Comparison of ENCODE assay signal across 8 cellular contexts in genomic region chr17:51166987-51167931, GRCh38. TPM values are rescaled to one million over a fixed set of nuclear protein-coding genes. Genes with fewer than 3 reads are reported as not detected.
DNase-seq lines count a peak whose midpoint lies in the region; ATAC-seq and TF ChIP-seq lines count a peak whose summit lies in the region.

No MANE protein-coding gene starts in this region.

- H3K4me1 ChIP-seq in HUES6 (ENCODE audit: control insufficient read depth, insufficient read depth, low read length) (no peaks in the 10 kb centered on the region), SJCRH30 (no peaks in the 10 kb centered on the region), heart left ventricle (peaks cover 0 to 20% (median 14%) of the 10 kb centered on the region in 12 donors), prostate gland (replicated peaks) (peaks cover 4% of the 10 kb centered on the region), uterus (peaks cover 6 to 7% of the 10 kb centered on the region in 2 donors)

- H3K27me3 ChIP-seq in HUES6 (ENCODE audit: control insufficient read depth, insufficient read depth, low read length): no peaks in the 10 kb centered on the region
- H3K27me3 ChIP-seq in SJCRH30: no peaks in the 10 kb centered on the region
- H3K27me3 ChIP-seq in heart left ventricle: no peaks in the 10 kb centered on the region
- no peaks in the 10 kb centered on the region for H3K27me3 ChIP-seq in prostate gland (replicated peaks; ENCODE audit: insufficient read depth)
- H3K27me3 ChIP-seq in uterus: no peaks in the 10 kb centered on the region

- H3K27ac ChIP-seq in HUES6 (ENCODE audit: low read depth, low read length): peak overlapping the region; percentile 91
- peak overlapping the region; percentile 84 for H3K27ac ChIP-seq in SJCRH30
- H3K27ac ChIP-seq in heart left ventricle: peak overlapping the region; percentile 73 to 99 (median 95)
- peak overlapping the region; percentile 87 to 94 for H3K27ac ChIP-seq in prostate gland
- peak overlapping the region; percentile 92 to 96 for H3K27ac ChIP-seq in uterus

- peaks cover 58% of the 10 kb centered on the region for H3K36me3 ChIP-seq in HUES6 (ENCODE audit: control insufficient read depth, insufficient read depth, low read length)
- H3K36me3 ChIP-seq in SJCRH30: peaks cover 51% of the 10 kb centered on the region
- H3K36me3 ChIP-seq in heart left ventricle: peaks cover 0 to 60% (median 42%) of the 10 kb centered on the region in 9 donors
- peaks cover 0 to 5% of the 10 kb centered on the region in 2 donors for H3K36me3 ChIP-seq in prostate gland
- no peaks in the 10 kb centered on the region for H3K36me3 ChIP-seq in uterus

- intact Hi-C loops in heart left ventricle (cut with DNase I) (loop anchor here in 4 of 10 donors (1.0 to 10.0 kb wide), 3 partner anchors 14 to 302 kb away; partner anchors contain the start of genes TOB1 (in 2 of the 4) and NME1 (in 1 of the 4)), prostate gland (cut with DNase I) (loop anchor here (5.0 kb wide), 2 partner anchors 50 to 95 kb away; partner anchors contain the start of genes MBTD1 and UTP18), uterus (cut with DNase I; ENCODE audit: low total_unique reads) (no loop called here)

- 17 to 27% (median 20%) methylated on average over 33 to 42 of the region's 42 CpGs for WGBS in heart left ventricle, 4 donors
- WGBS in prostate gland: 15% methylated on average over 40 of the region's 42 CpGs

- TF ChIP-seq POLR2A in heart left ventricle (IDR thresholded peaks at IDR 0.05): no peak
- TF ChIP-seq POLR2A in prostate gland (IDR thresholded peaks at IDR 0.05): no peak
- TF ChIP-seq POLR2A in uterus (IDR thresholded peaks at IDR 0.05): no peak

- DNase-seq in DMS53 (lab: John Stamatoyannopoulos, UW): peak; percentile 80
- peak; percentile 68 to 79 for DNase-seq in SJCRH30
- DNase-seq in activated naive CD4-positive, alpha-beta T cell treated with Interleukin-2 at 50 U/mL for 16 hours: peak; percentile 76
- peak; percentile 40 to 74 (median 49) for DNase-seq in heart left ventricle
- peak; percentile 14 for DNase-seq in prostate gland (ENCODE audit: low spot score)
- DNase-seq in uterus: peak in 1 of 2 donors; percentile 48

- H3K9me3 ChIP-seq in HUES6 (ENCODE audit: control insufficient read depth, insufficient read depth, low read depth, low read length): no peaks in the 10 kb centered on the region
- no peaks in the 10 kb centered on the region for H3K9me3 ChIP-seq in SJCRH30 (replicated peaks)
- no peaks in the 10 kb centered on the region for H3K9me3 ChIP-seq in heart left ventricle
- no peaks in the 10 kb centered on the region for H3K9me3 ChIP-seq in prostate gland
- no peaks in the 10 kb centered on the region for H3K9me3 ChIP-seq in uterus

- ATAC-seq in GM21447 (IDR thresholded peaks at IDR 0.05; ENCODE audit: unreplicated experiment) (peak; percentile 46), heart left ventricle (peak; percentile 10 to 49 (median 30))

- H3K4me3 ChIP-seq in HUES6 (ENCODE audit: low read depth, low read length) (peak overlapping the region; percentile 83), SJCRH30 (peak overlapping the region; percentile 91), heart left ventricle (peak overlapping the region; percentile 76 to 95 (median 90)), prostate gland (peak overlapping the region; percentile 86 to 98), uterus (peak overlapping the region; percentile 50 to 81)

- peak; percentile 33 to 73 (median 64) for TF ChIP-seq CTCF in heart left ventricle (IDR thresholded peaks at IDR 0.05)
- TF ChIP-seq CTCF in prostate gland (IDR thresholded peaks at IDR 0.05): peak; percentile 29 to 60 (median 48)
- peak; percentile 27 to 54 (median 32) for TF ChIP-seq CTCF in uterus (IDR thresholded peaks at IDR 0.05)

- H3K9ac ChIP-seq in HUES6 (ENCODE audit: low read length): peak overlapping the region; percentile 96

RNA-seq across cellular contexts. Expression of gene NME2, which starts 1.0 kb away (rescaled TPM):
- 418 and 434 TPM in 2 replicates for total RNA-seq in SJCRH30 (2014; rRNA removed; shearing (Covaris generic))
- 100 to 1,000 TPM; 171 to 386 (median 245) TPM for total RNA-seq in heart left ventricle
- polyA plus RNA-seq in heart left ventricle: 100 to 1,000 TPM; 414 to 813 TPM
- 100 to 1,000 TPM; 208 to 479 TPM for total RNA-seq in prostate gland
- 100 to 1,000 TPM; 195 to 656 (median 287) TPM for total RNA-seq in uterus

RNA-seq across cellular contexts. Expression of gene NME1, which starts 13.9 kb away (rescaled TPM):
- 263 and 271 TPM in 2 replicates for total RNA-seq in SJCRH30 (2014; rRNA removed; shearing (Covaris generic))
- 10 to 100 TPM in 8 of 9 donors, 1 to 10 TPM in 1; 9.2 to 42.9 (median 23.4) TPM for total RNA-seq in heart left ventricle
- 100 to 1,000 TPM in 1 of 2 donors, 10 to 100 TPM in 1; 40.8 to 157 TPM for polyA plus RNA-seq in heart left ventricle
- 10 to 100 TPM; 32.3 to 75.1 TPM for total RNA-seq in prostate gland
- total RNA-seq in uterus: 10 to 100 TPM; 24.1 to 79.4 (median 39.5) TPM

RNA-seq across cellular contexts. Expression of gene SPAG9, which starts 46.6 kb away (rescaled TPM):
- 35.6 and 42.8 TPM in 2 replicates for total RNA-seq in SJCRH30 (2014; rRNA removed; shearing (Covaris generic))
- total RNA-seq in heart left ventricle (10 to 100 TPM; 35.8 to 65.4 (median 57.4) TPM), prostate gland (10 to 100 TPM; 48.3 to 98.3 TPM), uterus (100 to 1,000 TPM in 2 of 4 donors, 10 to 100 TPM in 2; 39.4 to 211 (median 107) TPM)
- 10 to 100 TPM; 15.9 to 38.9 TPM for polyA plus RNA-seq in heart left ventricle
